12 cellular contexts compared by ENCODE assay signal in the genomic region with DNA sequence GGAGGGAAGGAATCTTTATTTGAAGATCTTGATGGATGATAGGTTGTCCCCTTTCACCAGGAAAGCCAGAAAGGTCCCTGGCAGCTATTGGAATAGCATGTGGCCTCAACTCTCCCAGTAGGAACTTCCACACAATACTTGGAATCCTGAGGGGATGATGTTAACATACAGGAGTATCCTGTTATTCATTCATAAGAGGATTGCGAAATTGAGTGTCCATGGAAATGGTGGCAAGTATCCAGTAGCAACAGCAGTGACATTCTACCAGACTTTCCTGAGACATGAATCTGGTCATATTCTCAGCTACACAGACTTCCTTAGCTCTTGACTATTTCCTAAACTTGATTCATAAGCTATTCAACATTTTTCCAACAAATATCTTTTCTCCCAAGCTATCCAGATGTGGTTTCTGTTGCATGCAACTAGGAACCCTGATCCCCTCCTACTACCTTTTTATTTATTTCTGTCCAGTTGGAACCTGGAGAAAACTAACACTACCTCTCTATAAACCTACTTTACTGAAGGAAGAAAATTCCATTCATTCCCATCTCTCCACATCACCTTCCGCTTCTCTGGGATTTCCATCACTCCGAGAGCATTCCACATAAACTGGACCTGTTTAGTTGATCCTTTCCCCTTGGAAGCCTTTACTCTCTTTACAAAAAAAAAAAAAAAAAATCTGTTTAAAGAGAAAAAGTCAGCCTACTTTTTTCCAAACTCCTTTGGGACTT.
DNase-seq lines count a peak whose midpoint lies in the region; ATAC-seq and TF ChIP-seq lines count a peak whose summit lies in the region.
"Had no signal": no experiment of that assay in that cellular context is flagged by ENCODE, and none has a peak within 500 bp of the region (broad histone marks: within the 10 kb centered on the region; RNA-seq: fewer than 3 reads in every experiment).

No MANE protein-coding gene starts in this region.

- peaks cover 22% of the 10 kb centered on the region for H3K27me3 Mint-ChIP-seq in CD4-positive, alpha-beta T cell

- H3K4me1 Mint-ChIP-seq in CD4-positive, alpha-beta T cell (ENCODE audit: low read depth) = no peaks in the 10 kb centered on the region

- no peak overlapping the region for H2AK9ac ChIP-seq in IMR-90 (replicated peaks; ENCODE audit: low read depth, low read length, poor library complexity)

- no peaks in the 10 kb centered on the region for H3K36me3 ChIP-seq in IMR-90 (ENCODE audit: control insufficient read depth, insufficient read depth, low read length)
- H3K36me3 ChIP-seq: tibial artery had no signal

- no peak overlapping the region for H4K5ac ChIP-seq in IMR-90 (ENCODE audit: low read depth, low read length)

- peak; percentile 30 for DNase-seq in IMR-90
- peak; percentile 90 to 96 for DNase-seq in dermis microvascular lymphatic vessel endothelial cell (ENCODE audit: low read depth in 2 of 2)
- peak; percentile 28 for DNase-seq in iris pigment epithelial cell (ENCODE audit: low read depth)
- peak; percentile 64 for DNase-seq in stromal cell of bone marrow (ENCODE audit: low read depth)
- DNase-seq in activated naive CD4-positive, alpha-beta T cell (lab: John Stamatoyannopoulos, UW) = no peak
- DNase-seq in CD4-positive, alpha-beta T cell = no peak
- DNase-seq in Kasumi-1 (lab: John Stamatoyannopoulos, UW) = no peak
- DNase-seq: NCI-H524, SW 1271 had no signal

- no peaks in the 10 kb centered on the region for H3K79me1 ChIP-seq in IMR-90 (ENCODE audit: low read depth in 1 of 2, low read length in 2 of 2)

- H2BK15ac ChIP-seq in IMR-90 (ENCODE audit: low read depth, low read length) = no peak overlapping the region

- H3K27ac ChIP-seq in IMR-90 (ENCODE audit: insufficient read depth, low read length) = no peak overlapping the region
- no peak overlapping the region for H3K27ac ChIP-seq in CD4-positive, alpha-beta T cell (ENCODE audit: low read depth, low read length)
- H3K27ac ChIP-seq: tibial artery had no signal

- no TSS peak for BruUV-seq in IMR-90 (replicated peaks; lab: Mats Ljungman, UMichigan)

- no peaks in the 10 kb centered on the region for H3K9me3 ChIP-seq in IMR-90 (ENCODE audit: control insufficient read depth, insufficient read depth, low read length)
- no peaks in the 10 kb centered on the region for H3K9me3 ChIP-seq in CD4-positive, alpha-beta T cell (ENCODE audit: control insufficient read depth, low read length)
- H3K9me3 ChIP-seq: tibial artery had no signal

- dilution Hi-C loops in IMR-90 (cut with HindIII; ENCODE audit: low sequenced_read_pairs, unreplicated experiment) = no loop called here

- H3K36me3 Mint-ChIP-seq in CD4-positive, alpha-beta T cell (ENCODE audit: low read depth) = no peaks in the 10 kb centered on the region
- H3K36me3 Mint-ChIP-seq: activated naive CD8-positive, alpha-beta T cell had no signal

- H3K14ac ChIP-seq in IMR-90 (replicated peaks; ENCODE audit: low read depth, low read length) = no peak overlapping the region

- no peak overlapping the region for H3K4me2 ChIP-seq in IMR-90 (ENCODE audit: low read depth, low read length)

- ATAC-seq in IMR-90 (ENCODE audit: low read depth) = no peak
- ATAC-seq in GM19467 (IDR thresholded peaks at IDR 0.05; ENCODE audit: unreplicated experiment) = no peak
- no peak for ATAC-seq in CD4-positive, alpha-beta T cell (ENCODE audit: poor library complexity)

- H3K27ac Mint-ChIP-seq in CD4-positive, alpha-beta T cell = no peak overlapping the region
- H3K27ac Mint-ChIP-seq: activated naive CD8-positive, alpha-beta T cell had no signal

- no peak overlapping the region for H4K8ac ChIP-seq in IMR-90 (ENCODE audit: low read depth in 2 of 2, low read length in 2 of 2)

- TF ChIP-seq RAD21 in IMR-90 (IDR thresholded peaks at IDR 0.05; ENCODE audit: low read length) = no peak

- intact Hi-C loops in IMR-90 (cut with micrococcal nuclease) = no loop called here
- intact Hi-C loops in CD4-positive, alpha-beta T cell (cut with DNase I, micrococcal nuclease) = loop anchor here in 1 of 2 experiments (5.0 kb wide), 1 partner anchor 523 kb away; the partner anchor contains the start of gene NDNF

- H2BK5ac ChIP-seq in IMR-90 (ENCODE audit: low read depth, low read length, poor library complexity, severe bottlenecking) = no peak overlapping the region

- no peak overlapping the region for H3K4me3 Mint-ChIP-seq in CD4-positive, alpha-beta T cell
- H3K4me3 Mint-ChIP-seq: activated naive CD8-positive, alpha-beta T cell had no signal

- peaks cover 2% of the 10 kb centered on the region; the same call in 1 of the 2 replicates for H3K9me1 ChIP-seq in IMR-90 (ENCODE audit: insufficient read depth, low read length)

- no peaks in the 10 kb centered on the region for H3K9me3 Mint-ChIP-seq in CD4-positive, alpha-beta T cell

- in situ Hi-C loops in IMR-90 (cut with MboI; ENCODE audit: low sequenced_read_pairs) = no loop called here

- CTCF ChIA-PET in IMR-90 (lab: Yijun Ruan, JAX) = no interaction called here
- CTCF ChIA-PET in CD4-positive, alpha-beta T cell (lab: Charles Lee) = no interaction called here

- H3K4me3 ChIP-seq in IMR-90 (ENCODE audit: insufficient read depth, low read depth, low read length) = no peak overlapping the region
- H3K4me3 ChIP-seq: tibial artery had no signal

- no peaks in the 10 kb centered on the region for H4K20me1 ChIP-seq in IMR-90 (ENCODE audit: insufficient read depth, low read length)

- no CpG with 5 or more reads among the region's 3 CpGs for WGBS in IMR-90 (ENCODE audit: extremely low coverage in 2 of 2, insufficient read length in 1 of 2), 2 experiments

- H4K91ac ChIP-seq in IMR-90 (ENCODE audit: insufficient read depth, low read depth, low read length) = no peak overlapping the region

- POLR2A ChIA-PET in IMR-90 (lab: Charles Lee; ENCODE audit: unreplicated experiment) = no interaction called here
- POLR2A ChIA-PET in CD4-positive, alpha-beta T cell (lab: Charles Lee) = no interaction called here

- H3K4me1 ChIP-seq in IMR-90 (ENCODE audit: control insufficient read depth, insufficient read depth, low read length) = no peaks in the 10 kb centered on the region

- no peak overlapping the region for H3K18ac ChIP-seq in IMR-90 (ENCODE audit: low read depth, low read length)

- no peak overlapping the region for H2AK5ac ChIP-seq in IMR-90 (ENCODE audit: low read depth, low read length)

- H2BK120ac ChIP-seq in IMR-90 (ENCODE audit: low read depth, low read length) = no peak overlapping the region

- H3K9ac ChIP-seq in IMR-90 (ENCODE audit: low read depth, low read length) = no peak overlapping the region

- H3K4ac ChIP-seq in IMR-90 (ENCODE audit: low read depth, low read length) = no peak overlapping the region

- no peaks in the 10 kb centered on the region for H3K27me3 ChIP-seq in IMR-90 (ENCODE audit: control insufficient read depth, insufficient read depth, low read length)
- H3K27me3 ChIP-seq in CD4-positive, alpha-beta T cell (ENCODE audit: control insufficient read depth, insufficient read depth, low read length) = peaks cover 4% of the 10 kb centered on the region
- H3K27me3 ChIP-seq: tibial artery had no signal

- no peak overlapping the region for H3K23ac ChIP-seq in IMR-90 (ENCODE audit: low read depth, low read length)

- no peak overlapping the region for H2BK20ac ChIP-seq in IMR-90 (ENCODE audit: low read depth, low read length)

- no peak overlapping the region for H3K56ac ChIP-seq in IMR-90 (ENCODE audit: extremely low read depth, insufficient read depth, low read length)

- TF ChIP-seq CTCF in IMR-90 (conservative IDR thresholded peaks at IDR 0.05; ENCODE audit: low read depth, low read length) = no peak
- no peak for TF ChIP-seq CTCF in CD4-positive, alpha-beta T cell (IDR thresholded peaks at IDR 0.05)

- TF ChIP-seq POLR2A in IMR-90 (IDR thresholded peaks at IDR 0.05; ENCODE audit: low read depth, low read length) = no peak

- H2AFZ ChIP-seq in IMR-90 (replicated peaks; ENCODE audit: low read length, poor library complexity) = no peak overlapping the region

TF ChIP-seq in IMR-90, 13 proteins besides CTCF, POLR2A, EP300 and RAD21:
- TF ChIP-seq MXI1 (IDR thresholded peaks at IDR 0.05; ENCODE audit: borderline replicate concordance, low read depth, low read length) = no peak
- TF ChIP-seq CHD1 (IDR thresholded peaks at IDR 0.05; ENCODE audit: low read depth, low read length) = no peak
- peak; percentile 93 for TF ChIP-seq CEBPB (IDR thresholded peaks at IDR 0.05; ENCODE audit: low read depth, low read length)
- no peak for TF ChIP-seq NFE2L2 (IDR thresholded peaks at IDR 0.05; ENCODE audit: low read depth, low read length)

Comparison
In these comparisons a context has a peak if more than half of its experiments do, and no peak if none do; other contexts are left out.
1. DNase-seq: peak in IMR-90 (single experiment), dermis microvascular lymphatic vessel endothelial cell (2 of 2), iris pigment epithelial cell (single experiment) and stromal cell of bone marrow (single experiment); none in activated naive CD4-positive, alpha-beta T cell (0 of 4), CD4-positive, alpha-beta T cell (0 of 10) and Kasumi-1 (0 of 2).